8 cellular contexts compared by ENCODE assay signal in genomic region chr13:73059460-73060250, GRCh38. TPM values are rescaled to one million over a fixed set of nuclear protein-coding genes. Genes with fewer than 3 reads are reported as not detected.
DNase-seq lines count a peak whose midpoint lies in the region; TF ChIP-seq lines count a peak whose summit lies in the region.

No MANE protein-coding gene starts in this region.

- H3K9ac ChIP-seq in endocrine pancreas (ENCODE audit: control insufficient read depth, insufficient read depth, low read length) = peak overlapping the region; percentile 84
- peak overlapping the region; percentile 41 for H3K9ac ChIP-seq in muscle layer of colon (ENCODE audit: low read length)
- H3K9ac ChIP-seq in subcutaneous abdominal adipose tissue (ENCODE audit: low read length in 5 of 5) = peak overlapping the region in 4 of 5 donors; percentile 25 to 52 (median 46)

- TF ChIP-seq CTCF in LNCAP (IDR thresholded peaks at IDR 0.05) = 0 out of 2 replicates have a peak, but pooled peaks have one; percentile 14

- H3K27me3 ChIP-seq in H7 (ENCODE audit: control insufficient read depth, insufficient read depth, low read length) (peaks cover 46% of the 10 kb centered on the region), endocrine pancreas (ENCODE audit: control insufficient read depth, insufficient read depth, low read length) (no peaks in the 10 kb centered on the region), muscle layer of colon (ENCODE audit: control insufficient read depth in 1 of 2, insufficient read depth in 2 of 2, low read length in 2 of 2) (no peaks in the 10 kb centered on the region), subcutaneous abdominal adipose tissue (ENCODE audit: control insufficient read depth in 5 of 5, insufficient read depth in 4 of 5, low read length in 5 of 5) (peaks cover 0 to 6% (median 0%) of the 10 kb centered on the region in 5 donors)

- peak; percentile 68 for DNase-seq in DMS53 (lab: John Stamatoyannopoulos, UW)
- no peak for DNase-seq in DMS53 treated with DMSO at 0.1 percent for 48 hours (lab: John Stamatoyannopoulos, UW; ENCODE audit: unreplicated experiment)
- DNase-seq in H7 = peak; percentile 89
- DNase-seq in activated CD4-positive, alpha-beta T cell treated with anti-CD3 and anti-CD28 coated beads for 4 hours = peak; percentile 33 to 43

- no peaks in the 10 kb centered on the region for H3K9me3 ChIP-seq in endocrine pancreas (ENCODE audit: control insufficient read depth, low read length)
- H3K9me3 ChIP-seq in muscle layer of colon (ENCODE audit: low read length) = no peaks in the 10 kb centered on the region
- H3K9me3 ChIP-seq in subcutaneous abdominal adipose tissue (ENCODE audit: control insufficient read depth in 5 of 5, low read length in 5 of 5) = no peaks in the 10 kb centered on the region

- H3K36me3 ChIP-seq in H7 (replicated peaks; ENCODE audit: control insufficient read depth, insufficient read depth, low read length) (no peaks in the 10 kb centered on the region; the same call in 1 of the 2 replicates), endocrine pancreas (ENCODE audit: control insufficient read depth, insufficient read depth, low read length) (no peaks in the 10 kb centered on the region), muscle layer of colon (ENCODE audit: insufficient read depth, low read length) (no peaks in the 10 kb centered on the region), subcutaneous abdominal adipose tissue (ENCODE audit: control insufficient read depth in 5 of 5, insufficient read depth in 5 of 5, low read length in 5 of 5) (no peaks in the 10 kb centered on the region)

- H3K4me1 ChIP-seq in endocrine pancreas (ENCODE audit: control insufficient read depth, insufficient read depth, low read length) = peaks cover 6% of the 10 kb centered on the region
- peaks cover 7% of the 10 kb centered on the region for H3K4me1 ChIP-seq in muscle layer of colon (ENCODE audit: insufficient read depth, low read length)
- H3K4me1 ChIP-seq in subcutaneous abdominal adipose tissue (ENCODE audit: control insufficient read depth in 5 of 5, insufficient read depth in 5 of 5, low read length in 5 of 5) = peaks cover 0 to 25% (median 22%) of the 10 kb centered on the region in 5 donors

- H3K27ac ChIP-seq in muscle layer of colon (ENCODE audit: low read depth, low read length) = peak overlapping the region; percentile 40
- peak overlapping the region; percentile 54 for H3K27ac ChIP-seq in subcutaneous abdominal adipose tissue (ENCODE audit: low read depth, low read length)

- peak overlapping the region; percentile 71 for H3K4me3 ChIP-seq in H7 (ENCODE audit: insufficient read depth, low read depth, low read length)
- peak overlapping the region; percentile 82 for H3K4me3 ChIP-seq in endocrine pancreas (ENCODE audit: control insufficient read depth, insufficient read depth, low read length)
- peak overlapping the region; percentile 76 to 84 for H3K4me3 ChIP-seq in muscle layer of colon (ENCODE audit: low read depth in 1 of 2, low read length in 2 of 2)
- H3K4me3 ChIP-seq in subcutaneous abdominal adipose tissue (ENCODE audit: low read depth in 1 of 5, low read length in 5 of 5) = peak overlapping the region; percentile 74 to 90 (median 85)

RNA-seq across cellular contexts. Expression of gene KLF5, which starts 0.8 kb away (rescaled TPM):
- 1.5 and 3.8 TPM in 2 replicates for total RNA-seq in H7 (2014; rRNA removed; shearing (Covaris generic))
